Comparison of ENCODE assay signal across 8 cellular contexts in genomic region chr7:98879198-98879988, GRCh38. TPM values are rescaled to one million over a fixed set of nuclear protein-coding genes. Genes with fewer than 3 reads are reported as not detected.
A peak's percentile ranks its signal among the peaks of the same experiment; 100 is the strongest.
DNase-seq lines count a peak whose midpoint lies in the region; ATAC-seq lines count a peak whose summit lies in the region.

No MANE protein-coding gene starts in this region.

- DNase-seq in D341Med (ENCODE audit: low spot score) (peak; percentile 49), SJSA1 (ENCODE audit: low read depth in 1 of 2, low spot score in 2 of 2) (no peak), NCI-H1105 treated with DMSO at 0.1 percent for 48 hours (lab: John Stamatoyannopoulos, UW) (no peak)
- peak; percentile 52 for DNase-seq in activated naive CD8-positive, alpha-beta T cell treated with anti-CD3 and anti-CD28 coated beads, Interleukin-2, amount 50 U/mL, for 24 hours
- DNase-seq in stimulated activated CD4-positive, alpha-beta T cell treated with anti-CD3 and anti-CD28 coated beads, Interleukin-12 subunit alpha, Interleukin-12 subunit beta, amount 100 ng/mL, for 48 hours (ENCODE audit: low read depth in 2 of 3, low spot score in 1 of 3), result peak; percentile 42 to 49 (median 44)

- H3K9ac ChIP-seq in iPS-15b (ENCODE audit: low read depth, low read length), result peak overlapping the region; percentile 93

- peak overlapping the region; percentile 89 for H3K27ac Mint-ChIP-seq in activated naive CD8-positive, alpha-beta T cell treated with anti-CD3 and anti-CD28 coated beads, Interleukin-2, amount 50 U/mL, for 24 hours

- H3K4me3 ChIP-seq in SJSA1 (peak overlapping the region; percentile 100), iPS-15b (ENCODE audit: low read depth, low read length) (peak overlapping the region; percentile 91)

- H3K27me3 ChIP-seq in SJSA1 (replicated peaks) (no peaks in the 10 kb centered on the region), iPS-15b (ENCODE audit: control insufficient read depth, insufficient read depth, low read length) (no peaks in the 10 kb centered on the region)

- ATAC-seq in GM19438 (IDR thresholded peaks at IDR 0.05; ENCODE audit: low read depth, unreplicated experiment), result peak; percentile 84
- peak; percentile 86 for ATAC-seq in HG03520 (IDR thresholded peaks at IDR 0.05; ENCODE audit: unreplicated experiment)
- ATAC-seq in activated naive CD8-positive, alpha-beta T cell treated with anti-CD3 and anti-CD28 coated beads, Interleukin-2, amount 50 U/mL, for 24 hours, result peak; percentile 83

- peak overlapping the region; percentile 78 for H3K27ac ChIP-seq in SJSA1

- H3K36me3 Mint-ChIP-seq in activated naive CD8-positive, alpha-beta T cell treated with anti-CD3 and anti-CD28 coated beads, Interleukin-2, amount 50 U/mL, for 24 hours (ENCODE audit: low read depth), result peaks cover 31% of the 10 kb centered on the region

- H3K4me1 Mint-ChIP-seq in activated naive CD8-positive, alpha-beta T cell treated with anti-CD3 and anti-CD28 coated beads, Interleukin-2, amount 50 U/mL, for 24 hours, result peaks cover 21% of the 10 kb centered on the region

- H3K9me3 ChIP-seq in SJSA1 (replicated peaks) (peaks cover 4% of the 10 kb centered on the region; the same call in 1 of the 2 replicates), iPS-15b (ENCODE audit: control insufficient read depth, insufficient read depth, low read length) (no peaks in the 10 kb centered on the region)

- H3K4me1 ChIP-seq in SJSA1 (replicated peaks) (peaks cover 16% of the 10 kb centered on the region), iPS-15b (ENCODE audit: control insufficient read depth, insufficient read depth, low read length) (no peaks in the 10 kb centered on the region)

- no peaks in the 10 kb centered on the region for H3K9me3 Mint-ChIP-seq in activated naive CD8-positive, alpha-beta T cell treated with anti-CD3 and anti-CD28 coated beads, Interleukin-2, amount 50 U/mL, for 24 hours

- peak overlapping the region; percentile 88 for H3K4me3 Mint-ChIP-seq in activated naive CD8-positive, alpha-beta T cell treated with anti-CD3 and anti-CD28 coated beads, Interleukin-2, amount 50 U/mL, for 24 hours

- H3K27me3 Mint-ChIP-seq in activated naive CD8-positive, alpha-beta T cell treated with anti-CD3 and anti-CD28 coated beads, Interleukin-2, amount 50 U/mL, for 24 hours, result peaks cover 8% of the 10 kb centered on the region

- peaks cover 53% of the 10 kb centered on the region for H3K36me3 ChIP-seq in SJSA1
- peaks cover 26% of the 10 kb centered on the region for H3K36me3 ChIP-seq in iPS-15b (ENCODE audit: control insufficient read depth, insufficient read depth, low read length)

RNA-seq across cellular contexts. Expression of gene TRRAP, which starts 1.1 kb away (rescaled TPM):
- 5.6 and 12.7 TPM in 2 replicates for total RNA-seq in SJSA1 (2014; rRNA removed; shearing (Covaris generic))

RNA-seq across cellular contexts. Expression of gene TMEM130, which starts 9.6 kb away (rescaled TPM):
- total RNA-seq in SJSA1 (2014; rRNA removed; shearing (Covaris generic)), result 0.72 and 1.1 TPM in 2 replicates

Comparison
In these comparisons a context has a peak if more than half of its experiments do, and no peak if none do; other contexts are left out.
1. DNase-seq: peak in D341Med (single experiment), activated naive CD8-positive, alpha-beta T cell treated with anti-CD3 and anti-CD28 coated beads, Interleukin-2, amount 50 U/mL, for 24 hours (single experiment) and stimulated activated CD4-positive, alpha-beta T cell treated with anti-CD3 and anti-CD28 coated beads, Interleukin-12 subunit alpha, Interleukin-12 subunit beta, amount 100 ng/mL, for 48 hours (3 of 3); none in SJSA1 (0 of 2) and NCI-H1105 treated with DMSO at 0.1 percent for 48 hours (single experiment).
2. Peak in every context shown above with its lines, with median percentiles within 50 percentile points of each other: ATAC-seq.